15 cellular contexts compared by ENCODE assay signal in genomic region chr2:109162999-109163398, GRCh38. TPM values are rescaled to one million over a fixed set of nuclear protein-coding genes. Genes with fewer than 3 reads are reported as not detected.
DNase-seq lines count a peak whose midpoint lies in the region; FAIRE-seq and TF ChIP-seq lines count a peak whose summit lies in the region.
"Had no signal": no experiment of that assay in that cellular context is flagged by ENCODE, and none has a peak within 500 bp of the region (broad histone marks: within the 10 kb centered on the region; RNA-seq: fewer than 3 reads in every experiment).

No MANE protein-coding gene starts in this region.

- H3K4me3 ChIP-seq in neural progenitor cell, result no peak overlapping the region
- H3K4me3 ChIP-seq: suprapubic skin had no signal

- H3K4me1 ChIP-seq in neural progenitor cell, result no peaks in the 10 kb centered on the region
- H3K4me1 ChIP-seq: parathyroid adenoma had no signal

- no peaks in the 10 kb centered on the region for H3F3A ChIP-seq in neural progenitor cell (ENCODE audit: low read depth)

- no peaks in the 10 kb centered on the region for H3K79me2 ChIP-seq in neural progenitor cell (ENCODE audit: low read depth)
- H3K79me2 ChIP-seq: parathyroid adenoma had no signal

- no peak overlapping the region for H2AFZ ChIP-seq in neural progenitor cell (replicated peaks)
- H2AFZ ChIP-seq: parathyroid adenoma had no signal

- H3K27ac ChIP-seq in neural progenitor cell (no peak overlapping the region), RWPE1 (no peak overlapping the region)
- H3K27ac ChIP-seq: parathyroid adenoma, suprapubic skin had no signal

- H3K36me3 Mint-ChIP-seq in chondrocyte (ENCODE audit: low read depth) (no peaks in the 10 kb centered on the region), neural progenitor cell (peaks cover 3% of the 10 kb centered on the region)

- H3K4me3 Mint-ChIP-seq in chondrocyte (ENCODE audit: unreplicated experiment) (no peak overlapping the region), neural progenitor cell (no peak overlapping the region)
- H3K4me3 Mint-ChIP-seq: brain had no signal

- POLR2A ChIA-PET in RWPE1 (lab: Yijun Ruan, JAX; ENCODE audit: low non-redundant PET), result no interaction called here

- no peaks in the 10 kb centered on the region for H3K9me3 ChIP-seq in neural progenitor cell (ENCODE audit: low read depth)
- H3K9me3 ChIP-seq: suprapubic skin had no signal

- H3K36me3 ChIP-seq in neural progenitor cell, result no peaks in the 10 kb centered on the region
- H3K36me3 ChIP-seq: suprapubic skin had no signal

- H4K20me1 ChIP-seq in neural progenitor cell (ENCODE audit: low read depth), result no peaks in the 10 kb centered on the region

- no peak for FAIRE-seq in frontal cortex (lab: Jason Lieb, UNC)

- no peaks in the 10 kb centered on the region for H3K27me3 ChIP-seq in neural progenitor cell
- H3K27me3 ChIP-seq: suprapubic skin had no signal

- no peak overlapping the region for H3K4me2 ChIP-seq in neural progenitor cell

- H3K9ac ChIP-seq in neural progenitor cell, result no peak overlapping the region
- H3K9ac ChIP-seq: parathyroid adenoma had no signal

- CTCF ChIA-PET in RWPE1 (lab: Yijun Ruan, JAX), result interaction anchor here (0.6 kb wide), 2 partner anchors 70 to 82 kb away, joined by 7 to 8 read pairs; no protein-coding TSS in a partner anchor

- peak; percentile 52 for DNase-seq in H4 (ENCODE audit: low spot score)
- peak; percentile 90 for DNase-seq in NCI-H345 (lab: John Stamatoyannopoulos, UW)
- DNase-seq in chondrocyte (ENCODE audit: low spot score), result no peak
- no peak for DNase-seq in neural progenitor cell (ENCODE audit: low spot score)
- DNase-seq in RWPE1 (ENCODE audit: low spot score), result no peak
- no peak for DNase-seq in frontal cortex (ENCODE audit: low spot score in 2 of 2)
- no peak for DNase-seq in stimulated activated CD4-positive, alpha-beta T cell treated with anti-CD3 and anti-CD28 coated beads, Interleukin-1b, Interleukin-23, amount 100 ng/mL, for 48 hours
- no peak for DNase-seq in stimulated activated CD4-positive, alpha-beta T cell treated with anti-CD3 and anti-CD28 coated beads, Interleukin-2, amount 100 ng/mL, for 48 hours
- DNase-seq: activated CD8-positive, alpha-beta memory T cell treated with anti-CD3 and anti-CD28 coated beads, Interleukin-2, amount 50 U/mL, for 48 hours; C1 segment of cervical spinal cord; H7; KG1 had no signal

- H3K27me3 Mint-ChIP-seq in chondrocyte (ENCODE audit: low read depth) (no peaks in the 10 kb centered on the region), neural progenitor cell (ENCODE audit: insufficient read depth, low read depth) (peaks cover 5% of the 10 kb centered on the region)

- TF ChIP-seq CTCF in chondrocyte (IDR thresholded peaks at IDR 0.05), result peak; percentile 26
- no peak for TF ChIP-seq CTCF in neural progenitor cell (IDR thresholded peaks at IDR 0.05)
- TF ChIP-seq CTCF in RWPE1 (conservative IDR thresholded peaks at IDR 0.05; ENCODE audit: low read depth), result no peak

- H3K4me1 Mint-ChIP-seq in chondrocyte (ENCODE audit: low read depth) (peaks cover 86% of the 10 kb centered on the region), neural progenitor cell (peaks cover 18% of the 10 kb centered on the region)

- H3K9me3 Mint-ChIP-seq in chondrocyte (ENCODE audit: low read depth) (no peaks in the 10 kb centered on the region), neural progenitor cell (peaks cover 3% of the 10 kb centered on the region)

- H3K27ac Mint-ChIP-seq in chondrocyte (ENCODE audit: unreplicated experiment), result peak overlapping the region; percentile 86
- H3K27ac Mint-ChIP-seq in neural progenitor cell, result peak overlapping the region; percentile 48
- H3K27ac Mint-ChIP-seq: brain had no signal

RNA-seq across cellular contexts. Expression of gene SH3RF3, which starts 34.0 kb away (rescaled TPM):
- total RNA-seq in H4 (2014; rRNA removed; shearing (Covaris generic)), result 0.45 and 0.87 TPM in 2 replicates
- total RNA-seq in chondrocyte (58.8 to 66.2 TPM (median 59.5 TPM) in 3 replicates), neural progenitor cell (ENCODE audit: low replicate concordance) (0.28 TPM in 2 replicates), frontal cortex (9.0 TPM)

Comparison
In these comparisons a context has a peak if more than half of its experiments do, and no peak if none do; other contexts are left out.
1. DNase-seq: peak in H4 (single experiment) and NCI-H345 (single experiment); none in chondrocyte (single experiment), neural progenitor cell (single experiment), RWPE1 (single experiment), frontal cortex (0 of 2), stimulated activated CD4-positive, alpha-beta T cell treated with anti-CD3 and anti-CD28 coated beads, Interleukin-1b, Interleukin-23, amount 100 ng/mL, for 48 hours (single experiment) and stimulated activated CD4-positive, alpha-beta T cell treated with anti-CD3 and anti-CD28 coated beads, Interleukin-2, amount 100 ng/mL, for 48 hours (0 of 2).